Comparison of ENCODE assay signal across 1 cellular context in genomic region chr3:31952205-31952604, GRCh38.
TF ChIP-seq lines count a peak whose summit lies in the region.

No MANE protein-coding gene starts in this region.

TF ChIP-seq in GM12878, 131 proteins besides CTCF, POLR2A, EP300 and RAD21 (continued from another document):
- TF ChIP-seq TCF3 (IDR thresholded peaks at IDR 0.05; ENCODE audit: borderline replicate concordance, insufficient read depth, low read depth, low read length) (peak; percentile 43; the same call in 1 of the 2 replicates), ETV6 (conservative IDR thresholded peaks at IDR 0.05 in 1 of 2, IDR thresholded peaks at IDR 0.05 in 1 of 2; ENCODE audit: borderline replicate concordance in 1 of 2, low read depth in 1 of 2) (peak in 1 of 2 experiments; percentile 51; a peak in 1 of 4 replicates)
